In the genomic region with DNA sequence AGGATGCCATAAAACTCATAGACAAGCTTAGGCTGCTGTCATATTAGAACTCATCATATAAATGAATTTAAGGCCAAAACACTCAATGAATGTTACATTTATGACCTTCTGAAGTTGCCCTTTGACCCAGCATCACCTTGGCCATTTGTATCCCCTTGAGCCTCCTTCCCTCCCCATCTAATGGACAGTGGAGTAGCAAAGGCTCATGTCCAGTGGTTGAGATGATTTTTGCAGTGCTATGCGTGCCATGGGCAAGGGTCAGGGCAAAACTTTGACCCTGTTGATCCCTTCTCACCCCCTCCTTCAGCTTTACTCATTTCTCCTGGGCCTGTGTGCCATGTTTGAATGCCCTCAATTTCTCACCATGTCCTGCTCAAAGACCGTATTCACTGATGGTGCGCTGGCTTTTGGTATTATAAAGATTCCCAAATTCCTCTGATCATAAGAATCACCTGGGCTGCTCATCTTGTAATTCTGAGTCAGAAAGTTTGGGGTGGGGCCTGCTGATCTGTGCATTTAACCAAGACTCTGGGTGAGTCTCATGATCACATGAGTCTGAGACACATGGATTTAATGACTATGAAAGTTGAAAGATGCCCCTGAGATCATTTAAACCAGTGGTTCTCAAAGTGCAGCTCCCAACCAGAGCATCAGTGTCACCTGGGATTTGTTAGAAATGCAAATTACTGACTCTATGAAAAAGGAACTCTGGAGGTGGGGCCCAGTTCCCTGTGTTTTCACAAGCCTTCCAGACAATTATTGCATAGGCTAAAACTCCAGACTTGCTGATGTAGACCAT, we compare ENCODE assay signal across 1 cellular context.
TF ChIP-seq lines count a peak whose summit lies in the region.

No MANE protein-coding gene starts in this region.

TF ChIP-seq in SK-N-SH, 30 proteins besides CTCF, POLR2A, EP300 and RAD21 (continued from another document):
- TF ChIP-seq ZBTB33 (IDR thresholded peaks at IDR 0.05; ENCODE audit: borderline replicate concordance, low read depth) (no peak), TAF1 (IDR thresholded peaks at IDR 0.05; ENCODE audit: borderline replicate concordance, low read depth, low read length) (no peak), GATA2 (CRISPR knock-in tag; IDR thresholded peaks at IDR 0.05) (no peak), NRF1 (IDR thresholded peaks at IDR 0.05; ENCODE audit: low read depth, low read length) (no peak), TCF12 (IDR thresholded peaks at IDR 0.05) (no peak), YY1 (IDR thresholded peaks at IDR 0.05; ENCODE audit: low read depth) (no peak), RCOR1 (IDR thresholded peaks at IDR 0.05; ENCODE audit: low read length) (no peak), POLR2AphosphoS5 (IDR thresholded peaks at IDR 0.05; ENCODE audit: low read depth, low read length) (no peak), SMC3 (IDR thresholded peaks at IDR 0.05; ENCODE audit: low read depth, low read length) (no peak), NFIC (IDR thresholded peaks at IDR 0.05; ENCODE audit: borderline replicate concordance) (no peak)
